8 cellular contexts compared by ENCODE assay signal in the genomic region with DNA sequence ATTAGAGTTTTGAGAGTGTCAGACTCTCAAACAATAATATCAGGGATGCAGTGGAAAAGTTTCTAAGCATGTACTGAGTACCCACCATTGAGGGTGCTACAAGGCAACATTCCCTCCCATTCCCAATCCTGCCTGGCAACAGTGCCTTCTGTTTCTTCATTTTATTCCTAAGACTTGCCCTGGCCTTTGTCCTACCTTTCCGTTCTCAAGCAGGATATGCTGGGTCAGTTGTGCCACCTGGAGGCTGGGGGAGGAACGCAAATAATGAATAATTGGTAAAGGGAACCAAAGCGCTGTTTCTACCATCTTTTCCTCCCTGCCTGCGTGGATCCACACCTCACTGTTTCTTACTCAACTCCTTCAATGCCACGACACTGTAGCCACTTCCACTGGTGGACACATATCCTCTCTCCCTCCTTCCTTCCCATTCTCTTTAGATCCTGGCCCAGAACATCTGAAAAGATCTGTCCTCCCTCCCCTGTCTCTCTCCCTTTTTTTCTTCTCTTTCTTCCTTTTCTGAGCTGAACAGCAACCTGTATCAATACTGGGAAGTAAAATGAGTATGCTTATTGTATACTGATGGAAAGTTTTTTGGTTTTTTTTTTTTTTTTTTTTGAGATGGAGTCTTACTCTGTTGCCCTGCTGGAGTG.
DNase-seq lines count a peak whose midpoint lies in the region; ATAC-seq and TF ChIP-seq lines count a peak whose summit lies in the region.

No MANE protein-coding gene starts in this region.

- H2BK15ac ChIP-seq in mesenchymal stem cell (ENCODE audit: low read depth, poor library complexity, severe bottlenecking) = no peak overlapping the region

- H3K9me3 Mint-ChIP-seq in CD4-positive, alpha-beta T cell = no peaks in the 10 kb centered on the region
- peaks cover 6% of the 10 kb centered on the region for H3K9me3 Mint-ChIP-seq in WTC11

- no peak overlapping the region for H3K4me3 Mint-ChIP-seq in CD4-positive, alpha-beta T cell
- H3K4me3 Mint-ChIP-seq in WTC11 = no peak overlapping the region

- H3K14ac ChIP-seq in mesenchymal stem cell (ENCODE audit: low read length in 2 of 2) = no peak overlapping the region

- H3K18ac ChIP-seq in mesenchymal stem cell (ENCODE audit: low read depth in 1 of 2, low read length in 2 of 2) = no peak overlapping the region

- WGBS in mesenchymal stem cell = 46% methylated on average over 5 of the region's 5 CpGs

- peaks cover 7% of the 10 kb centered on the region for H3K4me1 Mint-ChIP-seq in CD4-positive, alpha-beta T cell (ENCODE audit: low read depth)
- peaks cover 40% of the 10 kb centered on the region for H3K4me1 Mint-ChIP-seq in WTC11

- H3K4me3 ChIP-seq in choroid plexus epithelial cell (ENCODE audit: low read depth, low read length) (no peak overlapping the region), mesenchymal stem cell (ENCODE audit: insufficient read depth in 1 of 2, low read depth in 1 of 2, low read length in 2 of 2) (no peak overlapping the region), upper lobe of right lung (no peak overlapping the region)

- H3K27ac Mint-ChIP-seq in CD4-positive, alpha-beta T cell = no peak overlapping the region
- H3K27ac Mint-ChIP-seq in WTC11 = peak overlapping the region; percentile 81

- peaks cover 2% of the 10 kb centered on the region for H3K79me1 ChIP-seq in mesenchymal stem cell (replicated peaks; ENCODE audit: low read length, poor library complexity, severe bottlenecking)

- H2BK12ac ChIP-seq in mesenchymal stem cell (ENCODE audit: low read length in 2 of 2) = peak overlapping the region in 1 of 2 experiments; percentile 9

- no peak overlapping the region for H2AFZ ChIP-seq in mesenchymal stem cell (ENCODE audit: low read depth, low read length)

- H2BK5ac ChIP-seq in mesenchymal stem cell (ENCODE audit: low read depth, low read length, poor library complexity, severe bottlenecking) = no peak overlapping the region

- H3K4me1 ChIP-seq in mesenchymal stem cell (ENCODE audit: control insufficient read depth, insufficient read depth, low read depth, low read length) (peaks cover 17% of the 10 kb centered on the region), upper lobe of right lung (peaks cover 20% of the 10 kb centered on the region)

- peak; percentile 44 for ATAC-seq in CD4-positive, alpha-beta T cell (ENCODE audit: poor library complexity)
- ATAC-seq in GM21619 (IDR thresholded peaks at IDR 0.05; ENCODE audit: unreplicated experiment) (peak; percentile 69), WTC11 (peak; percentile 96), upper lobe of right lung (peak; percentile 91)

- H3K27me3 ChIP-seq in CD4-positive, alpha-beta T cell (ENCODE audit: control insufficient read depth, insufficient read depth, low read length) = no peaks in the 10 kb centered on the region
- H3K27me3 ChIP-seq in mesenchymal stem cell (ENCODE audit: control insufficient read depth in 1 of 2, insufficient read depth in 1 of 2, low read length in 2 of 2) = no peaks in the 10 kb centered on the region
- H3K27me3 ChIP-seq in upper lobe of right lung = no peaks in the 10 kb centered on the region

- no peak overlapping the region for H3K4ac ChIP-seq in mesenchymal stem cell (ENCODE audit: low read depth in 1 of 2, low read length in 2 of 2)

- DNase-seq in CD4-positive, alpha-beta T cell = peak; percentile 30 to 61 (median 42)
- peak; percentile 17 for DNase-seq in NCI-H128 (lab: John Stamatoyannopoulos, UW; ENCODE audit: unreplicated experiment)
- peak; percentile 68 for DNase-seq in WTC11 (ENCODE audit: low spot score)
- peak; percentile 69 for DNase-seq in choroid plexus epithelial cell (ENCODE audit: low read depth)
- peak; percentile 61 for DNase-seq in mesenchymal stem cell
- no peak for DNase-seq in upper lobe of right lung
- DNase-seq in GM19238 (ENCODE audit: insufficient read length, low spot score) = no peak

- no peak overlapping the region for H3K27ac ChIP-seq in CD4-positive, alpha-beta T cell (ENCODE audit: low read depth, low read length)
- peak overlapping the region; percentile 28 for H3K27ac ChIP-seq in mesenchymal stem cell (ENCODE audit: low read length, poor library complexity, severe bottlenecking)
- H3K27ac ChIP-seq in upper lobe of right lung = no peak overlapping the region

- H4K91ac ChIP-seq in mesenchymal stem cell (ENCODE audit: low read length) = peak overlapping the region; percentile 77

- no peaks in the 10 kb centered on the region for H3K9me3 ChIP-seq in CD4-positive, alpha-beta T cell (ENCODE audit: control insufficient read depth, low read length)
- H3K9me3 ChIP-seq in mesenchymal stem cell (ENCODE audit: control insufficient read depth, low read length) (no peaks in the 10 kb centered on the region), upper lobe of right lung (no peaks in the 10 kb centered on the region)

- POLR2A ChIA-PET in CD4-positive, alpha-beta T cell (lab: Charles Lee) = interaction anchor here (1.3 kb wide), 1 partner anchor 90 kb away, joined by 4 read pairs; no protein-coding TSS in a partner anchor
- POLR2A ChIA-PET in WTC11 (lab: Charles Lee) = interaction anchor here (0.7 kb wide), 1 partner anchor 8 kb away, joined by 8 read pairs; no protein-coding TSS in a partner anchor

- no peaks in the 10 kb centered on the region for H3K27me3 Mint-ChIP-seq in CD4-positive, alpha-beta T cell
- H3K27me3 Mint-ChIP-seq in WTC11 (ENCODE audit: low read depth) = no peaks in the 10 kb centered on the region

- H4K8ac ChIP-seq in mesenchymal stem cell (ENCODE audit: low read length) = peak overlapping the region; percentile 84

- H3K36me3 Mint-ChIP-seq in CD4-positive, alpha-beta T cell (ENCODE audit: low read depth) = no peaks in the 10 kb centered on the region
- peaks cover 15% of the 10 kb centered on the region for H3K36me3 Mint-ChIP-seq in WTC11

- H3K23ac ChIP-seq in mesenchymal stem cell (ENCODE audit: low read length in 2 of 2) = no peak overlapping the region

- no peak overlapping the region for H3K4me2 ChIP-seq in mesenchymal stem cell (ENCODE audit: low read length, poor library complexity, severe bottlenecking)

- peaks cover 12 to 57% of the 10 kb centered on the region in 2 experiments for H3K36me3 ChIP-seq in mesenchymal stem cell (ENCODE audit: control insufficient read depth in 1 of 2, insufficient read depth in 2 of 2, low read depth in 1 of 2, low read length in 2 of 2)
- no peaks in the 10 kb centered on the region for H3K36me3 ChIP-seq in upper lobe of right lung

- peak overlapping the region; percentile 4 for H3K9ac ChIP-seq in mesenchymal stem cell (ENCODE audit: low read length)

- CTCF ChIA-PET in CD4-positive, alpha-beta T cell (lab: Charles Lee) = interaction anchor here (0.7 to 1.3 kb wide), 3 partner anchors 155 to 156 kb away, joined by 3 to 4 read pairs (median 3); no protein-coding TSS in a partner anchor
- CTCF ChIA-PET in WTC11 (lab: Charles Lee) = interaction anchor here (0.6 to 3.3 kb wide), 6 partner anchors 12 to 360 kb away, joined by 3 to 25 read pairs (median 6); no protein-coding TSS in a partner anchor

- intact Hi-C loops in CD4-positive, alpha-beta T cell (cut with DNase I, micrococcal nuclease) = loop anchor here (1.0 to 10.0 kb wide), 4 partner anchors 94 to 484 kb away; no protein-coding TSS in a partner anchor
- intact Hi-C loops in upper lobe of right lung (cut with DNase I) = no loop called here

- H2BK120ac ChIP-seq in mesenchymal stem cell (ENCODE audit: low read depth, low read length) = no peak overlapping the region

- peak; percentile 67 for TF ChIP-seq CTCF in CD4-positive, alpha-beta T cell (IDR thresholded peaks at IDR 0.05)
- peak; percentile 35; the same call in 1 of the 2 replicates for TF ChIP-seq CTCF in WTC11 (IDR thresholded peaks at IDR 0.05)
- peak; percentile 77 for TF ChIP-seq CTCF in choroid plexus epithelial cell (conservative IDR thresholded peaks at IDR 0.05; ENCODE audit: low read depth, low read length)
- TF ChIP-seq CTCF in upper lobe of right lung (IDR thresholded peaks at IDR 0.05) = peak; percentile 60

- H2AK5ac ChIP-seq in mesenchymal stem cell (ENCODE audit: low read length, severe bottlenecking) = no peak overlapping the region

TF ChIP-seq in WTC11, 78 proteins besides CTCF, POLR2A, EP300 and RAD21 (continues in another document):
- TF ChIP-seq, protein P1, sequence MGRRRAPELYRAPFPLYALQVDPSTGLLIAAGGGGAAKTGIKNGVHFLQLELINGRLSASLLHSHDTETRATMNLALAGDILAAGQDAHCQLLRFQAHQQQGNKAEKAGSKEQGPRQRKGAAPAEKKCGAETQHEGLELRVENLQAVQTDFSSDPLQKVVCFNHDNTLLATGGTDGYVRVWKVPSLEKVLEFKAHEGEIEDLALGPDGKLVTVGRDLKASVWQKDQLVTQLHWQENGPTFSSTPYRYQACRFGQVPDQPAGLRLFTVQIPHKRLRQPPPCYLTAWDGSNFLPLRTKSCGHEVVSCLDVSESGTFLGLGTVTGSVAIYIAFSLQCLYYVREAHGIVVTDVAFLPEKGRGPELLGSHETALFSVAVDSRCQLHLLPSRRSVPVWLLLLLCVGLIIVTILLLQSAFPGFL (CRISPR knock-in tag; IDR thresholded peaks at IDR 0.05; ENCODE audit: borderline replicate concordance) = no peak
- TF ChIP-seq, protein P2, sequence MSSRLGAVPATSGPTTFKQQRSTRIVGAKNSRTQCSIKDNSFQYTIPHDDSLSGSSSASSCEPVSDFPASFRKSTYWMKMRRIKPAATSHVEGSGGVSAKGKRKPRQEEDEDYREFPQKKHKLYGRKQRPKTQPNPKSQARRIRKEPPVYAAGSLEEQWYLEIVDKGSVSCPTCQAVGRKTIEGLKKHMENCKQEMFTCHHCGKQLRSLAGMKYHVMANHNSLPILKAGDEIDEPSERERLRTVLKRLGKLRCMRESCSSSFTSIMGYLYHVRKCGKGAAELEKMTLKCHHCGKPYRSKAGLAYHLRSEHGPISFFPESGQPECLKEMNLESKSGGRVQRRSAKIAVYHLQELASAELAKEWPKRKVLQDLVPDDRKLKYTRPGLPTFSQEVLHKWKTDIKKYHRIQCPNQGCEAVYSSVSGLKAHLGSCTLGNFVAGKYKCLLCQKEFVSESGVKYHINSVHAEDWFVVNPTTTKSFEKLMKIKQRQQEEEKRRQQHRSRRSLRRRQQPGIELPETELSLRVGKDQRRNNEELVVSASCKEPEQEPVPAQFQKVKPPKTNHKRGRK (CRISPR knock-in tag; IDR thresholded peaks at IDR 0.05; ENCODE audit: borderline replicate concordance) = no peak
- TF ChIP-seq ATF1 (CRISPR knock-in tag; IDR thresholded peaks at IDR 0.05) = no peak
- no peak for TF ChIP-seq ETV6 (CRISPR knock-in tag; IDR thresholded peaks at IDR 0.05)
- TF ChIP-seq, protein P3, sequence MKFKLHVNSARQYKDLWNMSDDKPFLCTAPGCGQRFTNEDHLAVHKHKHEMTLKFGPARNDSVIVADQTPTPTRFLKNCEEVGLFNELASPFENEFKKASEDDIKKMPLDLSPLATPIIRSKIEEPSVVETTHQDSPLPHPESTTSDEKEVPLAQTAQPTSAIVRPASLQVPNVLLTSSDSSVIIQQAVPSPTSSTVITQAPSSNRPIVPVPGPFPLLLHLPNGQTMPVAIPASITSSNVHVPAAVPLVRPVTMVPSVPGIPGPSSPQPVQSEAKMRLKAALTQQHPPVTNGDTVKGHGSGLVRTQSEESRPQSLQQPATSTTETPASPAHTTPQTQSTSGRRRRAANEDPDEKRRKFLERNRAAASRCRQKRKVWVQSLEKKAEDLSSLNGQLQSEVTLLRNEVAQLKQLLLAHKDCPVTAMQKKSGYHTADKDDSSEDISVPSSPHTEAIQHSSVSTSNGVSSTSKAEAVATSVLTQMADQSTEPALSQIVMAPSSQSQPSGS (CRISPR knock-in tag; IDR thresholded peaks at IDR 0.05; ENCODE audit: borderline replicate concordance, low read depth) = no peak

Comparison
In these comparisons a context has a peak if more than half of its experiments do, and no peak if none do; other contexts are left out.
1. ATAC-seq: peak in every context shown above with its lines; median percentile 96 in WTC11; 91 in upper lobe of right lung; 69 in GM21619; 44 in CD4-positive, alpha-beta T cell.
2. DNase-seq: peak in CD4-positive, alpha-beta T cell (10 of 10), NCI-H128 (single experiment), WTC11 (single experiment), choroid plexus epithelial cell (single experiment) and mesenchymal stem cell (single experiment); none in upper lobe of right lung (single experiment) and GM19238 (single experiment).
3. Peak in every context shown above with its lines, with median percentiles within 50 percentile points of each other: CTCF ChIP-seq.